In the genomic region with DNA sequence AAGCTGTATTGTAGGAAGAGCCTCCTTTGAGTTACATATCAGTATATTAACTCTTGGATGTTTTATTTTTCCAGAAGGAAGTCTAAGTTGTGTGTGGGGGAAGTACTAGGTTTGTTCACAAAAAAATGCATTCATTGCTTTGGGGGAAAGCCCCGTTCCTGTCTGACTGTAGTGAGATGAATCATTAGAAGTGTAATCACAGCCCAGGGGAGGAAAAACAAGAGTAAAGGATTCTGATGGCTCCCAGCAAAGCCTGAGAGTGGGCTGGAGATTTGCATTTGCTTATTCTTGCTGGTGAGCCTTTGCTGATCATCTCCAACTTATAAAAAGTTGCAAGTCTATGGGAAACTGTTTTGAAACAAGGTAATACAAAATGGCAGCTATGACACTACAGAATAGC, we compare ENCODE assay signal across 1 cellular context.
TF ChIP-seq lines count a peak whose summit lies in the region.

No MANE protein-coding gene starts in this region.

TF ChIP-seq in IMR-90, 13 proteins besides CTCF, POLR2A, EP300 and RAD21 (continued from another document):
- no peak for TF ChIP-seq RCOR1 (IDR thresholded peaks at IDR 0.05; ENCODE audit: insufficient replicate concordance, low read length)
- TF ChIP-seq, protein P1, sequence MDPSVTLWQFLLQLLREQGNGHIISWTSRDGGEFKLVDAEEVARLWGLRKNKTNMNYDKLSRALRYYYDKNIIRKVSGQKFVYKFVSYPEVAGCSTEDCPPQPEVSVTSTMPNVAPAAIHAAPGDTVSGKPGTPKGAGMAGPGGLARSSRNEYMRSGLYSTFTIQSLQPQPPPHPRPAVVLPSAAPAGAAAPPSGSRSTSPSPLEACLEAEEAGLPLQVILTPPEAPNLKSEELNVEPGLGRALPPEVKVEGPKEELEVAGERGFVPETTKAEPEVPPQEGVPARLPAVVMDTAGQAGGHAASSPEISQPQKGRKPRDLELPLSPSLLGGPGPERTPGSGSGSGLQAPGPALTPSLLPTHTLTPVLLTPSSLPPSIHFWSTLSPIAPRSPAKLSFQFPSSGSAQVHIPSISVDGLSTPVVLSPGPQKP (IDR thresholded peaks at IDR 0.05; ENCODE audit: borderline replicate concordance, low read depth, low read length), result no peak
- no peak for TF ChIP-seq CHD1 (IDR thresholded peaks at IDR 0.05; ENCODE audit: low read depth, low read length)
- no peak for TF ChIP-seq CEBPB (IDR thresholded peaks at IDR 0.05; ENCODE audit: low read depth, low read length)
